26 cellular contexts compared by ENCODE assay signal in genomic region chr11:126669416-126669815, GRCh38.
DNase-seq lines count a peak whose midpoint lies in the region; ATAC-seq and TF ChIP-seq lines count a peak whose summit lies in the region.
"Had no signal": no experiment of that assay in that cellular context is flagged by ENCODE, and none has a peak within 500 bp of the region (broad histone marks: within the 10 kb centered on the region; RNA-seq: fewer than 3 reads in every experiment).

No MANE protein-coding gene starts in this region.

- H4K5ac ChIP-seq in IMR-90 (ENCODE audit: low read depth, low read length), result no peak overlapping the region

- no peak overlapping the region for H3K14ac ChIP-seq in IMR-90 (replicated peaks; ENCODE audit: low read depth, low read length)

- no peaks in the 10 kb centered on the region; the same call in 1 of the 2 replicates for H3K9me1 ChIP-seq in IMR-90 (ENCODE audit: insufficient read depth, low read length)

- no peak overlapping the region for H2BK120ac ChIP-seq in IMR-90 (ENCODE audit: low read depth, low read length)

- H3K9ac ChIP-seq in IMR-90 (ENCODE audit: low read depth, low read length), result no peak overlapping the region

- BruUV-seq in IMR-90 (replicated peaks; lab: Mats Ljungman, UMichigan), result no TSS peak

- H3K4me2 ChIP-seq in IMR-90 (ENCODE audit: low read depth, low read length), result no peak overlapping the region
- H3K4me2 ChIP-seq: hepatocyte had no signal

- POLR2A ChIA-PET in IMR-90 (lab: Charles Lee; ENCODE audit: unreplicated experiment), result no interaction called here

- in situ Hi-C loops in IMR-90 (cut with MboI; ENCODE audit: low sequenced_read_pairs), result no loop called here

- no peak overlapping the region for H3K27ac ChIP-seq in IMR-90 (ENCODE audit: insufficient read depth, low read length)
- no peak overlapping the region for H3K27ac ChIP-seq in left lung
- H3K27ac ChIP-seq: hepatocyte, left ventricle myocardium inferior, thoracic aorta had no signal

- no peaks in the 10 kb centered on the region; the same call in 1 of the 2 replicates for H4K20me1 ChIP-seq in IMR-90 (ENCODE audit: insufficient read depth, low read length)

- no peak overlapping the region for H2AK5ac ChIP-seq in IMR-90 (ENCODE audit: low read depth, low read length)

- H3K23ac ChIP-seq in IMR-90 (ENCODE audit: low read depth, low read length), result no peak overlapping the region

- dilution Hi-C loops in IMR-90 (cut with HindIII; ENCODE audit: low sequenced_read_pairs, unreplicated experiment), result no loop called here

- TF ChIP-seq POLR2A in IMR-90 (IDR thresholded peaks at IDR 0.05; ENCODE audit: low read depth, low read length), result no peak

- H3K79me1 ChIP-seq in IMR-90 (ENCODE audit: low read depth in 1 of 2, low read length in 2 of 2), result no peaks in the 10 kb centered on the region; a peak in 1 of 4 replicates

- ATAC-seq in IMR-90 (ENCODE audit: low read depth), result peak; percentile 84
- no peak for ATAC-seq in left lung
- no peak for ATAC-seq in HG03565 (IDR thresholded peaks at IDR 0.05; ENCODE audit: unreplicated experiment)
- ATAC-seq: natural killer cell, PC-3, Right ventricle myocardium inferior had no signal

- H3K9me3 ChIP-seq in IMR-90 (ENCODE audit: control insufficient read depth, insufficient read depth, low read length), result no peaks in the 10 kb centered on the region
- H3K9me3 ChIP-seq in left lung, result no peaks in the 10 kb centered on the region
- H3K9me3 ChIP-seq: left ventricle myocardium inferior, thoracic aorta had no signal

- no peak overlapping the region for H2BK5ac ChIP-seq in IMR-90 (ENCODE audit: low read depth, low read length, poor library complexity, severe bottlenecking)

- no peak overlapping the region for H2AFZ ChIP-seq in IMR-90 (replicated peaks; ENCODE audit: low read length, poor library complexity)
- H2AFZ ChIP-seq: hepatocyte had no signal

- TF ChIP-seq RAD21 in IMR-90 (IDR thresholded peaks at IDR 0.05; ENCODE audit: low read length), result no peak

- no CpG with 5 or more reads among the region's 5 CpGs for WGBS in IMR-90 (ENCODE audit: extremely low coverage in 2 of 2, insufficient read length in 1 of 2), 2 experiments

- no peak overlapping the region for H2BK15ac ChIP-seq in IMR-90 (ENCODE audit: low read depth, low read length)

- H3K18ac ChIP-seq in IMR-90 (ENCODE audit: low read depth, low read length), result no peak overlapping the region

- H3K4me3 ChIP-seq in AG10803 (ENCODE audit: low read length) (no peak overlapping the region), IMR-90 (ENCODE audit: insufficient read depth, low read depth, low read length) (no peak overlapping the region), left lung (no peak overlapping the region)
- H3K4me3 ChIP-seq: hepatocyte, left ventricle myocardium inferior, thoracic aorta had no signal

- peak; percentile 69 for DNase-seq in AG10803 (ENCODE audit: low read depth)
- DNase-seq in IMR-90, result peak; percentile 74
- peak; percentile 40 for DNase-seq in astrocyte of the hippocampus (ENCODE audit: low read depth, low spot score)
- DNase-seq in middle frontal gyrus (ENCODE audit: extremely low spot score, low spot score), result peak; percentile 39
- DNase-seq in left lung, result no peak
- DNase-seq in SK-N-DZ (ENCODE audit: low spot score), result no peak
- DNase-seq in LoVo (ENCODE audit: low spot score), result no peak
- DNase-seq: activated B cell treated with CpG ODN at 0.5 μM for 24 hours; activated CD4-positive, alpha-beta T cell treated with anti-CD3 and anti-CD28 coated beads, Interleukin-2, amount 50 U/mL, for 4 hours; activated naive CD4-positive, alpha-beta T cell treated with anti-CD3 and anti-CD28 coated beads, Interleukin-2, amount 50 U/mL, for 16 hours; CD4-positive, alpha-beta memory T cell; central memory CD4-positive, alpha-beta T cell; dermis blood vessel endothelial cell; DMS53; H7; left ventricle myocardium inferior; natural killer cell; NCI-H1417 treated with DMSO at 0.1 percent for 48 hours; NCI-H510A treated with DMSO at 0.1 percent for 48 hours; PC-3; stimulated activated CD4-positive, alpha-beta T cell treated with anti-CD3 and anti-CD28 coated beads, Interleukin-4, amount 100 ng/mL, for 24 hours; stimulated activated naive CD4-positive, alpha-beta T cell treated with Interleukin-2 at 50 U/mL for 16 hours had no signal

- no peaks in the 10 kb centered on the region for H3K27me3 ChIP-seq in IMR-90 (ENCODE audit: control insufficient read depth, insufficient read depth, low read length)
- H3K27me3 ChIP-seq in left lung, result peaks cover 0 to 10% of the 10 kb centered on the region in 2 donors

- H4K8ac ChIP-seq in IMR-90 (ENCODE audit: low read depth in 2 of 2, low read length in 2 of 2), result no peak overlapping the region

- H2BK20ac ChIP-seq in IMR-90 (ENCODE audit: low read depth, low read length), result no peak overlapping the region

- H4K91ac ChIP-seq in IMR-90 (ENCODE audit: insufficient read depth, low read depth, low read length), result no peak overlapping the region

- intact Hi-C loops in IMR-90 (cut with micrococcal nuclease) (no loop called here), left lung (cut with DNase I) (no loop called here)

- no peak overlapping the region for H3K4ac ChIP-seq in IMR-90 (ENCODE audit: low read depth, low read length)

- H3K56ac ChIP-seq in IMR-90 (ENCODE audit: extremely low read depth, insufficient read depth, low read length), result no peak overlapping the region

- TF ChIP-seq CTCF in AG10803 (conservative IDR thresholded peaks at IDR 0.05; ENCODE audit: low read length) (no peak), IMR-90 (conservative IDR thresholded peaks at IDR 0.05; ENCODE audit: low read depth, low read length) (no peak), left lung (IDR thresholded peaks at IDR 0.05) (no peak)

- H3K36me3 ChIP-seq in IMR-90 (ENCODE audit: control insufficient read depth, insufficient read depth, low read length), result no peaks in the 10 kb centered on the region
- no peaks in the 10 kb centered on the region for H3K36me3 ChIP-seq in left lung
- H3K36me3 ChIP-seq: left ventricle myocardium inferior, thoracic aorta had no signal

- CTCF ChIA-PET in IMR-90 (lab: Yijun Ruan, JAX), result interaction anchor here (1.4 kb wide), 1 partner anchor 321 kb away, joined by 3 read pairs; no protein-coding TSS in a partner anchor

- H2AK9ac ChIP-seq in IMR-90 (replicated peaks; ENCODE audit: low read depth, low read length, poor library complexity), result no peak overlapping the region

- H3K4me1 ChIP-seq in IMR-90 (ENCODE audit: control insufficient read depth, insufficient read depth, low read length), result no peaks in the 10 kb centered on the region
- H3K4me1 ChIP-seq in left lung, result no peaks in the 10 kb centered on the region
- H3K4me1 ChIP-seq: left ventricle myocardium inferior had no signal

TF ChIP-seq in IMR-90, 13 proteins besides CTCF, POLR2A, EP300 and RAD21:
- 0 out of 2 replicates have a peak, but pooled peaks have one; percentile 14 for TF ChIP-seq FOS (IDR thresholded peaks at IDR 0.05; ENCODE audit: low read depth, low read length)
- TF ChIP-seq BHLHE40 (IDR thresholded peaks at IDR 0.05; ENCODE audit: low read depth, low read length), result no peak

Comparison
In these comparisons a context has a peak if more than half of its experiments do, and no peak if none do; other contexts are left out.
1. DNase-seq: peak in AG10803 (single experiment), IMR-90 (single experiment), astrocyte of the hippocampus (single experiment) and middle frontal gyrus (single experiment); none in left lung (0 of 2), SK-N-DZ (single experiment) and LoVo (single experiment).